Comparison of ENCODE assay signal across 11 cellular contexts in the genomic region with DNA sequence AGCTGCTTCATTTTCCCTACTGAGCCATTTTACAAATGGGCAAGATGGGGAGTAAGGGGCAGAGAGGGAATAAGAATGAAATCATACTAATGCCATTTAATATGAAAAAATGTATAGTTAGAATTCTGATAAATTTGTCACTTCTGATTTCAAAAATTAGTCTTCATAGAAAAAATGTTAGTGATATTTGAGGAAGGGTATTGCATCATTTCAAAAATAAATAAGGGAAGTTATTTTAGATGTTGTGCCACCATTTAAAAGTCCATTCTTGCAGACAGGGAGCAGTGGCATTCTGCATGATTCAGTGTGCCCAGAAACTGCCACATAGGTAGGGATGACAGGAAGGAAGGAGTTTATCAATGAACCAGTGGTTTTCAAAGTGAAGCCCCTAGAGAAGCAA.
"Had no signal": no experiment of that assay in that cellular context is flagged by ENCODE, and none has a peak within 500 bp of the region (broad histone marks: within the 10 kb centered on the region; RNA-seq: fewer than 3 reads in every experiment).

No MANE protein-coding gene starts in this region.

- H3K9ac ChIP-seq: GM23248 had no signal

- H2AFZ ChIP-seq: GM23248, GM23338 had no signal

- H3K27ac Mint-ChIP-seq: GM23338, H9, HFFc6 had no signal

- H3K36me3 ChIP-seq: HAP-1 had no signal

- H3K4me2 ChIP-seq: GM23338 had no signal

- H3K27ac ChIP-seq: GM23248 had no signal

- H3K9me3 ChIP-seq: HAP-1 had no signal

- H3K4me1 Mint-ChIP-seq: GM23338, H9 had no signal

- DNase-seq: GM23248, GOT3, H7, H9, HCEC 1CT, HFFc6 had no signal

- ATAC-seq: GM23338, HCT116 had no signal

- FAIRE-seq: H1, H54 had no signal

- H3K4me3 ChIP-seq: GM23248, GM23338, HAP-1 had no signal

- H3K4me1 ChIP-seq: HAP-1 had no signal

- H3K4me3 Mint-ChIP-seq: GM23338, H9, HFFc6 had no signal
